ENCODE assay signal across 29 cellular contexts in the genomic region with DNA sequence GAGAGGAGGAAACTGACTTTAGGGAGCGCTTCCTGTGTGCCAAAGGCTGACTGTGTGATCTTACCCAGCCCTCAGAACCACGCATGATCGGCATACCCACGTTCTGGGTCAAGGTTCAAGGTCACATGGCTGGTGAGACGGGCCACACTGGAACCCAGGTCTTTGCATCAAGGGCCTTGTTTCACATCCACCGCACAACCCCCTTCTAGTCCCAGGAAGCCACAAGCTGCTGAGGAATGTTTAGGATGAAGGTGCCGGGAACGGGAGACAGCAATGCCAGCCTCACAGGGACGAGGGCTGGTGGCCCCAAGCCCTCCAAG. TPM values are rescaled to one million over a fixed set of nuclear protein-coding genes. Genes with fewer than 3 reads are reported as not detected.
A peak's percentile ranks its signal among the peaks of the same experiment; 100 is the strongest.
DNase-seq lines count a peak whose midpoint lies in the region; ATAC-seq and TF ChIP-seq lines count a peak whose summit lies in the region.
"Had no signal": no experiment of that assay in that cellular context is flagged by ENCODE, and none has a peak within 500 bp of the region (broad histone marks: within the 10 kb centered on the region; RNA-seq: fewer than 3 reads in every experiment).

No MANE protein-coding gene starts in this region.

- H3K36me3 Mint-ChIP-seq in HFFc6 (ENCODE audit: low read depth) = no peaks in the 10 kb centered on the region
- peaks cover 2% of the 10 kb centered on the region for H3K36me3 Mint-ChIP-seq in endodermal cell (ENCODE audit: low read depth)
- no peaks in the 10 kb centered on the region for H3K36me3 Mint-ChIP-seq in neural crest cell (ENCODE audit: low read depth)
- H3K36me3 Mint-ChIP-seq: mesothelial cell of epicardium had no signal

- H3K9me3 Mint-ChIP-seq in HFFc6 = no peaks in the 10 kb centered on the region
- H3K9me3 Mint-ChIP-seq in endodermal cell = no peaks in the 10 kb centered on the region
- no peaks in the 10 kb centered on the region for H3K9me3 Mint-ChIP-seq in neural crest cell
- H3K9me3 Mint-ChIP-seq: activated B cell treated with CpG ODN at 0.5 μM for 24 hours, mesothelial cell of epicardium, nephron progenitor cell had no signal

- no peak overlapping the region for H3K4me3 ChIP-seq in BLaER1
- no peak overlapping the region for H3K4me3 ChIP-seq in endodermal cell (ENCODE audit: low read length)
- H3K4me3 ChIP-seq: breast epithelium, Peyer's patch, prostate gland, SK-N-MC, spleen, uterus had no signal

- H3K4me1 Mint-ChIP-seq in HFFc6 (ENCODE audit: low read depth) (peaks cover 10% of the 10 kb centered on the region), endodermal cell (peaks cover 54% of the 10 kb centered on the region), neural crest cell (peaks cover 29% of the 10 kb centered on the region)

- no peak for ATAC-seq in HG02870 (IDR thresholded peaks at IDR 0.05; ENCODE audit: unreplicated experiment)
- ATAC-seq: foreskin keratinocyte had no signal

- H3K9ac ChIP-seq in BLaER1 = no peak overlapping the region
- H3K9ac ChIP-seq in endodermal cell (ENCODE audit: extremely low read depth, low read length, poor library complexity, severe bottlenecking) = no peak overlapping the region

- peak overlapping the region; percentile 91 for H3K4me2 ChIP-seq in BLaER1

- WGBS in endodermal cell (ENCODE audit: insufficient coverage in 1 of 2, insufficient read length in 1 of 2), 2 experiments = 93 to 94% methylated on average over 4 to 9 of the region's 9 CpGs

- H3K27me3 ChIP-seq in BLaER1 (no peaks in the 10 kb centered on the region), endodermal cell (ENCODE audit: control insufficient read depth, insufficient read depth, low read length, poor library complexity, severe bottlenecking) (no peaks in the 10 kb centered on the region)
- H3K27me3 ChIP-seq: breast epithelium, Peyer's patch, spleen, uterus had no signal

- DNase-seq in HFFc6 = no peak
- DNase-seq in endodermal cell = no peak
- DNase-seq in neural crest cell (ENCODE audit: low read depth, low spot score) = no peak
- DNase-seq in CD1c-positive myeloid dendritic cell (ENCODE audit: extremely low spot score) = no peak
- no peak for DNase-seq in stimulated activated CD4-positive, alpha-beta T cell treated with anti-CD3 and anti-CD28 coated beads, Interleukin-2, amount 100 ng/mL, for 24 hours
- DNase-seq in KBM-7 = no peak
- DNase-seq: ACHN; activated B cell treated with CpG ODN at 0.5 μM for 24 hours; activated CD4-positive, alpha-beta T cell treated with anti-CD3 and anti-CD28 coated beads, Interleukin-2, amount 50 U/mL, for 48 hours; activated effector memory CD4-positive, alpha-beta T cell treated with anti-CD3 and anti-CD28 coated beads, Interleukin-2, amount 50 U/mL, for 16 hours; foreskin keratinocyte; GDM1; NCI-H1092 treated with DMSO at 0.1 percent for 48 hours; NCI-H2107; NCI-H510A; Peyer's patch; spleen; stimulated activated CD4-positive, alpha-beta T cell treated with anti-CD3 and anti-CD28 coated beads, Interleukin-4, amount 100 ng/mL, for 4 hours; uterus had no signal

- peaks cover 100% of the 10 kb centered on the region for H3K4me1 ChIP-seq in BLaER1
- peaks cover 30% of the 10 kb centered on the region for H3K4me1 ChIP-seq in endodermal cell (ENCODE audit: control insufficient read depth, insufficient read depth, low read length)
- H3K4me1 ChIP-seq: breast epithelium, foreskin keratinocyte, prostate gland had no signal

- peaks cover 27% of the 10 kb centered on the region for H3K27me3 Mint-ChIP-seq in HFFc6 (ENCODE audit: insufficient read depth)
- no peaks in the 10 kb centered on the region for H3K27me3 Mint-ChIP-seq in endodermal cell (ENCODE audit: insufficient read depth)
- no peaks in the 10 kb centered on the region for H3K27me3 Mint-ChIP-seq in neural crest cell (ENCODE audit: low read depth)
- H3K27me3 Mint-ChIP-seq: activated B cell treated with CpG ODN at 0.5 μM for 24 hours had no signal

- H3K9me3 ChIP-seq in BLaER1 = no peaks in the 10 kb centered on the region
- no peaks in the 10 kb centered on the region for H3K9me3 ChIP-seq in endodermal cell (ENCODE audit: control insufficient read depth, low read length)
- H3K9me3 ChIP-seq: breast epithelium, Peyer's patch, prostate gland, spleen, uterus had no signal

- H3K27ac Mint-ChIP-seq in HFFc6 = peak overlapping the region; percentile 67; the same call in 1 of the 2 replicates
- H3K27ac Mint-ChIP-seq in endodermal cell = peak overlapping the region; percentile 73
- peak overlapping the region; percentile 96 for H3K27ac Mint-ChIP-seq in neural crest cell (ENCODE audit: unreplicated experiment)
- H3K27ac Mint-ChIP-seq: activated B cell treated with CpG ODN at 0.5 μM for 24 hours had no signal

- H3K4me3 Mint-ChIP-seq in HFFc6 (peak overlapping the region; percentile 72), endodermal cell (no peak overlapping the region), neural crest cell (no peak overlapping the region)
- H3K4me3 Mint-ChIP-seq: activated B cell treated with CpG ODN at 0.5 μM for 24 hours, CD14-positive monocyte, mesothelial cell of epicardium, nephron progenitor cell had no signal

- no peak for TF ChIP-seq CTCF in HFFc6 (IDR thresholded peaks at IDR 0.05)
- no peak for TF ChIP-seq CTCF in endodermal cell (conservative IDR thresholded peaks at IDR 0.05)
- TF ChIP-seq CTCF in neural crest cell (conservative IDR thresholded peaks at IDR 0.05) = no peak

- H4K20me1 ChIP-seq in BLaER1 = no peaks in the 10 kb centered on the region

- H3K36me3 ChIP-seq in BLaER1 (no peaks in the 10 kb centered on the region), endodermal cell (ENCODE audit: control insufficient read depth, insufficient read depth, low read length) (no peaks in the 10 kb centered on the region)
- H3K36me3 ChIP-seq: breast epithelium, Peyer's patch, prostate gland, uterus had no signal

- H3K27ac ChIP-seq in BLaER1 (peak overlapping the region; percentile 67), endodermal cell (ENCODE audit: low read depth, low read length) (no peak overlapping the region)
- H3K27ac ChIP-seq: epithelial cell of prostate, foreskin keratinocyte, prostate gland, SK-N-MC, spleen had no signal

- in situ Hi-C loops in KBM-7 (cut with MboI; ENCODE audit: low pct_unique_long_range_greater_than_20kb, low sequenced_read_pairs) = no loop called here

RNA-seq across cellular contexts. Expression of a gene that starts 50.7 kb away (rescaled TPM):
- not detected for total RNA-seq in HFFc6 (2021; fragmentation: NEBNext Ultra II Directional; extraction: Animal tissue kit (Norgen Biotek cat#: 25700))
- total RNA-seq in endodermal cell (10 to 100 TPM; 25.1 to 26.5 TPM), neural crest cell (0.65 and 0.93 TPM in 2 replicates)
- 7.3 TPM for polyA plus RNA-seq in endodermal cell (2013, experiment 1 of 2)
- 8.3 TPM for polyA plus RNA-seq in endodermal cell (2013, experiment 2 of 2)
- total RNA-seq: foreskin keratinocyte, LHCN-M2, mesothelial cell of epicardium had no signal

Comparison
In these comparisons a context has a peak if more than half of its experiments do, and no peak if none do; other contexts are left out.
1. RNA of a gene that starts 50.7 kb away (total RNA-seq): 25.1 to 26.5 TPM in endodermal cell; 0.65 to 0.93 TPM in neural crest cell and not detected in HFFc6; every median in the first group is over 10 times any median in the second.
2. Peak in every context shown above with its lines, with median percentiles within 50 percentile points of each other: H3K27ac Mint-ChIP-seq.